ENCODE assay signal across 8 cellular contexts in genomic region chr3:94063497-94064119, GRCh38. TPM values are rescaled to one million over a fixed set of nuclear protein-coding genes. Genes with fewer than 3 reads are reported as not detected.
DNase-seq lines count a peak whose midpoint lies in the region; ATAC-seq, FAIRE-seq and TF ChIP-seq lines count a peak whose summit lies in the region.

No MANE protein-coding gene starts in this region.

- H3K4me1 ChIP-seq in GM23248 (ENCODE audit: insufficient read depth) (peaks cover 7% of the 10 kb centered on the region), endothelial cell of umbilical vein (ENCODE audit: control insufficient read depth, extremely low read depth, insufficient read depth, low read length) (peaks cover 17% of the 10 kb centered on the region), pancreas (peaks cover 5 to 27% (median 22%) of the 10 kb centered on the region in 3 donors)

- TF ChIP-seq POLR2A in endothelial cell of umbilical vein (IDR thresholded peaks at IDR 0.05; ENCODE audit: low read depth, low read length) = no peak

- intact Hi-C loops in endothelial cell of umbilical vein (cut with micrococcal nuclease) = loop anchor here (2.0 to 10.0 kb wide), 3 partner anchors 59 to 159 kb away; partner anchors contain the start of gene PROS1
- intact Hi-C loops in pancreas (cut with DNase I) = loop anchor here in 2 of 3 donors (10.0 kb wide), 2 partner anchors 49 to 59 kb away; no protein-coding TSS in a partner anchor

- 48 to 52% methylated on average over 16 of the region's 16 CpGs for WGBS in GM23248 (ENCODE audit: low coverage in 1 of 2, low lambda C conversion rate in 2 of 2, missing lambda C conversion rate in 2 of 2), 2 experiments
- 44 to 51% methylated on average over 16 of the region's 16 CpGs for WGBS in pancreas, 2 donors

- in situ Hi-C loops in GM23248 (cut with MboI) = no loop called here
- in situ Hi-C loops in G401 (cut with HindIII; ENCODE audit: low sequenced_read_pairs) = loop anchor here (5.0 kb wide), 1 partner anchor 41 kb away; no protein-coding TSS in a partner anchor

- CTCF ChIA-PET in endothelial cell of umbilical vein (lab: Charles Lee) = interaction anchor here (1.1 to 2.6 kb wide), 3 partner anchors 8 to 90 kb away, joined by 4 to 14 read pairs (median 5); partner anchors contain the start of gene PROS1

- dilution Hi-C loops in endothelial cell of umbilical vein (cut with MboI; ENCODE audit: extremely low pct_ligation_motif_present, low sequenced_read_pairs) = no loop called here

- peaks cover 24% of the 10 kb centered on the region for H3K79me2 ChIP-seq in GM23248 (ENCODE audit: insufficient read depth)
- H3K79me2 ChIP-seq in endothelial cell of umbilical vein (ENCODE audit: control insufficient read depth, insufficient read depth, low read length) = peaks cover 10% of the 10 kb centered on the region

- H3K27ac ChIP-seq in GM23248 (peak overlapping the region; percentile 98), endothelial cell of umbilical vein (ENCODE audit: insufficient read depth, low read depth, low read length) (peak overlapping the region; percentile 92), pancreas (peak overlapping the region; percentile 79 to 99 (median 93))

- H3K4me3 ChIP-seq in GM23248 = peak overlapping the region; percentile 97
- H3K4me3 ChIP-seq in endothelial cell of umbilical vein (replicated peaks in 1 of 3; ENCODE audit: insufficient read depth in 1 of 3, low read depth in 1 of 3, low read length in 3 of 3) = peak overlapping the region; percentile 65 to 98 (median 88)
- peak overlapping the region; percentile 35 to 74 (median 54) for H3K4me3 ChIP-seq in pancreas

- H2AFZ ChIP-seq in GM23248 (peak overlapping the region; percentile 98), endothelial cell of umbilical vein (ENCODE audit: low read depth, low read length) (peak overlapping the region; percentile 43)

- DNase-seq in GM23248 (peak; percentile 43), RPMI8226 (peak; percentile 12), endothelial cell of umbilical vein (ENCODE audit: low read depth, low spot score) (no peak), pancreas (no peak), anterior cingulate cortex (lab: John Stamatoyannopoulos, UW) (no peak), NAMALWA (ENCODE audit: low spot score) (no peak), G401 (ENCODE audit: low spot score) (no peak)
- no peak for DNase-seq in central memory CD4-positive, alpha-beta T cell

- no peaks in the 10 kb centered on the region for H3K9me1 ChIP-seq in endothelial cell of umbilical vein (replicated peaks; ENCODE audit: control insufficient read depth, extremely low read depth, insufficient read depth, low read length)

- H3K27me3 ChIP-seq in GM23248 (replicated peaks; ENCODE audit: insufficient read depth) (no peaks in the 10 kb centered on the region), endothelial cell of umbilical vein (ENCODE audit: control insufficient read depth in 2 of 2, insufficient read depth in 2 of 2, low read length in 2 of 2) (no peaks in the 10 kb centered on the region), pancreas (no peaks in the 10 kb centered on the region)

- TF ChIP-seq CTCF in endothelial cell of umbilical vein (IDR thresholded peaks at IDR 0.05; ENCODE audit: extremely low read depth in 1 of 2, insufficient read depth in 1 of 2, low read depth in 1 of 2, low read length in 2 of 2) = no peak
- no peak for TF ChIP-seq CTCF in pancreas (IDR thresholded peaks at IDR 0.05)

- H3K4me2 ChIP-seq in GM23248 (ENCODE audit: unreplicated experiment) = peak overlapping the region; percentile 98
- H3K4me2 ChIP-seq in endothelial cell of umbilical vein (ENCODE audit: insufficient read depth, low read length) = peak overlapping the region; percentile 98

- ATAC-seq in pancreas = peak in 1 of 4 donors; percentile 20

- H3K36me3 ChIP-seq in GM23248 (ENCODE audit: low read depth) (no peaks in the 10 kb centered on the region), endothelial cell of umbilical vein (ENCODE audit: control insufficient read depth in 2 of 2, extremely low read depth in 1 of 2, insufficient read depth in 2 of 2, low read length in 2 of 2) (peaks cover 0 to 2% of the 10 kb centered on the region in 2 experiments), pancreas (no peaks in the 10 kb centered on the region)

- no TSS peak for BruUV-seq in endothelial cell of umbilical vein (replicated peaks; lab: Mats Ljungman, UMichigan)

- FAIRE-seq in endothelial cell of umbilical vein (lab: Jason Lieb, UNC) (no peak), pancreas (lab: Jason Lieb, UNC) (no peak)

- H3K9me2 ChIP-seq in GM23248 (ENCODE audit: insufficient read depth) = no peaks in the 10 kb centered on the region

- H3K9me3 ChIP-seq in GM23248 (ENCODE audit: low read depth) (no peaks in the 10 kb centered on the region), endothelial cell of umbilical vein (replicated peaks; ENCODE audit: control insufficient read depth, insufficient read depth, low read length) (no peaks in the 10 kb centered on the region), pancreas (no peaks in the 10 kb centered on the region)

- H3K9ac ChIP-seq in GM23248 (peak overlapping the region; percentile 97), endothelial cell of umbilical vein (replicated peaks; ENCODE audit: extremely low read depth, insufficient read depth, low read length) (peak overlapping the region; percentile 99)

- POLR2A ChIA-PET in endothelial cell of umbilical vein (lab: Charles Lee) = interaction anchor here (0.9 to 1.3 kb wide), 3 partner anchors 34 to 91 kb away, joined by 3 to 4 read pairs (median 4); no protein-coding TSS in a partner anchor

- H4K20me1 ChIP-seq in GM23248 (ENCODE audit: insufficient read depth) (no peaks in the 10 kb centered on the region), endothelial cell of umbilical vein (replicated peaks; ENCODE audit: control insufficient read depth, extremely low read depth, insufficient read depth, low read length) (no peaks in the 10 kb centered on the region)

- H3F3A ChIP-seq in GM23248 (ENCODE audit: insufficient read depth) = peaks cover 17% of the 10 kb centered on the region

TF ChIP-seq in endothelial cell of umbilical vein, 7 proteins besides CTCF, POLR2A, EP300 and RAD21:
- no peak for TF ChIP-seq MYC (IDR thresholded peaks at IDR 0.05; ENCODE audit: low read depth, low read length)
- TF ChIP-seq, protein P1, sequence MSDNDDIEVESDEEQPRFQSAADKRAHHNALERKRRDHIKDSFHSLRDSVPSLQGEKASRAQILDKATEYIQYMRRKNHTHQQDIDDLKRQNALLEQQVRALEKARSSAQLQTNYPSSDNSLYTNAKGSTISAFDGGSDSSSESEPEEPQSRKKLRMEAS (IDR thresholded peaks at IDR 0.05; ENCODE audit: insufficient read depth, insufficient read length) = no peak

RNA-seq across cellular contexts. Expression of gene NSUN3, which starts 0.7 kb away (rescaled TPM):
- 6.2 and 22.4 TPM in 2 replicates for total RNA-seq in GM23248 (2014; rRNA removed; shearing (Covaris generic))
- polyA plus RNA-seq in GM23248 (2016; fragmentation: Nextera tagmentation; extraction: Ambion mirVana) (4.8 and 6.4 TPM in 2 replicates), endothelial cell of umbilical vein (3.4 and 3.8 TPM in 2 replicates), pancreas (1 to 10 TPM; 3.3 to 4.1 TPM)
- total RNA-seq in endothelial cell of umbilical vein (10.7 and 11.6 TPM in 2 replicates), pancreas (1 to 10 TPM; 4.5 to 9.7 (median 5.8) TPM)
- polyA plus RNA-seq in endothelial cell of umbilical vein (2011; cell fraction: cytosol; rRNA removed) = 3.9 and 4.2 TPM in 2 replicates
- 8.2 and 9.1 TPM in 2 replicates for polyA plus RNA-seq in endothelial cell of umbilical vein (2011; cell fraction: nucleus; rRNA removed)
- polyA plus RNA-seq in endothelial cell of umbilical vein (2012) = 6.9 and 7.0 TPM in 2 replicates
- polyA minus RNA-seq in endothelial cell of umbilical vein = 12.8 and 20.7 TPM in 2 replicates
- polyA minus RNA-seq in endothelial cell of umbilical vein (2011; cell fraction: cytosol; rRNA and poly(A)+ RNA removed) = 7.2 TPM
- polyA minus RNA-seq in endothelial cell of umbilical vein (2011; cell fraction: nucleus; rRNA and poly(A)+ RNA removed) = 38.9 and 51.2 TPM in 2 replicates
- 6.3 and 11.0 TPM in 2 replicates for total RNA-seq in G401 (2014; rRNA removed; shearing (Covaris generic))

RNA-seq across cellular contexts. Expression of gene DHFR2, which starts 0.9 kb away (rescaled TPM):
- 3.7 and 4.1 TPM in 2 replicates for total RNA-seq in GM23248 (2014; rRNA removed; shearing (Covaris generic))
- polyA plus RNA-seq in GM23248 (2016; fragmentation: Nextera tagmentation; extraction: Ambion mirVana) (3.4 and 3.9 TPM in 2 replicates), endothelial cell of umbilical vein (0.48 and 0.65 TPM in 2 replicates), pancreas (1 to 10 TPM; 1.9 to 3.6 TPM)
- total RNA-seq in endothelial cell of umbilical vein (2.1 and 2.2 TPM in 2 replicates), pancreas (1 to 10 TPM; 3.0 to 5.0 (median 4.0) TPM)
- polyA plus RNA-seq in endothelial cell of umbilical vein (2011; cell fraction: cytosol; rRNA removed) = 0.74 and 0.75 TPM in 2 replicates
- 0.82 and 1.0 TPM in 2 replicates for polyA plus RNA-seq in endothelial cell of umbilical vein (2011; cell fraction: nucleus; rRNA removed)
- 2.0 and 3.4 TPM in 2 replicates for polyA plus RNA-seq in endothelial cell of umbilical vein (2012)
- 1.1 and 1.9 TPM in 2 replicates for polyA minus RNA-seq in endothelial cell of umbilical vein
- polyA minus RNA-seq in endothelial cell of umbilical vein (2011; cell fraction: cytosol; rRNA and poly(A)+ RNA removed) = 1.2 TPM
- polyA minus RNA-seq in endothelial cell of umbilical vein (2011; cell fraction: nucleus; rRNA and poly(A)+ RNA removed) = 0.77 and 1.1 TPM in 2 replicates
- total RNA-seq in G401 (2014; rRNA removed; shearing (Covaris generic)) = 0.31 and 0.81 TPM in 2 replicates

RNA-seq across cellular contexts. Expression of gene STX19, which starts 35.2 kb away (rescaled TPM):
- total RNA-seq in GM23248 (2014; rRNA removed; shearing (Covaris generic)) = not detected in 2 replicates
- not detected in 2 replicates for polyA plus RNA-seq in GM23248 (2016; fragmentation: Nextera tagmentation; extraction: Ambion mirVana)
- not detected in 2 replicates for total RNA-seq in endothelial cell of umbilical vein
- polyA plus RNA-seq in endothelial cell of umbilical vein = not detected in 2 replicates
- not detected in 2 replicates for polyA plus RNA-seq in endothelial cell of umbilical vein (2011; cell fraction: cytosol; rRNA removed)
- polyA plus RNA-seq in endothelial cell of umbilical vein (2011; cell fraction: nucleus; rRNA removed) = not detected in 2 replicates
- polyA plus RNA-seq in endothelial cell of umbilical vein (2012) = not detected in 2 replicates
- polyA minus RNA-seq in endothelial cell of umbilical vein = not detected in 2 replicates
- polyA minus RNA-seq in endothelial cell of umbilical vein (2011; cell fraction: cytosol; rRNA and poly(A)+ RNA removed) = not detected
- not detected in 2 replicates for polyA minus RNA-seq in endothelial cell of umbilical vein (2011; cell fraction: nucleus; rRNA and poly(A)+ RNA removed)
- 1 to 10 TPM; 1.7 to 3.4 (median 2.3) TPM for total RNA-seq in pancreas
- 1 to 10 TPM; 3.5 to 7.5 TPM for polyA plus RNA-seq in pancreas
- not detected in 2 replicates for total RNA-seq in G401 (2014; rRNA removed; shearing (Covaris generic))

Comparison
In these comparisons a context has a peak if more than half of its experiments do, and no peak if none do; other contexts are left out.
1. DNase-seq: peak in GM23248 (single experiment) and RPMI8226 (single experiment); none in endothelial cell of umbilical vein (single experiment), pancreas (0 of 6), anterior cingulate cortex (0 of 58), central memory CD4-positive, alpha-beta T cell (single experiment), NAMALWA (single experiment) and G401 (single experiment).
2. Peak in every context shown above with its lines, with median percentiles within 50 percentile points of each other: H3K27ac ChIP-seq and H3K4me3 ChIP-seq.